ENCODE assay signal across 3 cellular contexts in genomic region chr1:243268284-243268653, GRCh38.
TF ChIP-seq lines count a peak whose summit lies in the region.

No MANE protein-coding gene starts in this region.

TF ChIP-seq in liver, 16 proteins besides CTCF, POLR2A, EP300 and RAD21:
- TF ChIP-seq JUND (IDR thresholded peaks at IDR 0.05) (peak; percentile 34 to 55), FOXA1 (IDR thresholded peaks at IDR 0.05) (no peak)

TF ChIP-seq in HepG2, 621 proteins besides CTCF, POLR2A, EP300 and RAD21:
- TF ChIP-seq ZNF253 (CRISPR knock-in tag; IDR thresholded peaks at IDR 0.05; ENCODE audit: borderline replicate concordance) = no peak
- TF ChIP-seq ZSCAN30 (CRISPR knock-in tag; IDR thresholded peaks at IDR 0.05) = no peak
- no peak for TF ChIP-seq ZNF256 (CRISPR knock-in tag; conservative IDR thresholded peaks at IDR 0.05)
- no peak for TF ChIP-seq ZFP82 (CRISPR knock-in tag; IDR thresholded peaks at IDR 0.05; ENCODE audit: borderline replicate concordance)
- TF ChIP-seq ZNF761 (CRISPR knock-in tag; conservative IDR thresholded peaks at IDR 0.05) = no peak
- no peak for TF ChIP-seq ZNF362 (CRISPR knock-in tag; IDR thresholded peaks at IDR 0.05; ENCODE audit: borderline replicate concordance)
- TF ChIP-seq ZFYVE20 (CRISPR knock-in tag; IDR thresholded peaks at IDR 0.05; ENCODE audit: borderline replicate concordance, low read depth) = no peak
- no peak for TF ChIP-seq ELF3 (CRISPR knock-in tag; IDR thresholded peaks at IDR 0.05)
- no peak for TF ChIP-seq ZNF7 (CRISPR knock-in tag; IDR thresholded peaks at IDR 0.05)
- TF ChIP-seq SAP130 (CRISPR knock-in tag; IDR thresholded peaks at IDR 0.05; ENCODE audit: low read depth) = no peak
- no peak for TF ChIP-seq DMTF1 (CRISPR knock-in tag; IDR thresholded peaks at IDR 0.05)
- TF ChIP-seq RFX5 (IDR thresholded peaks at IDR 0.05; ENCODE audit: low read depth, low read length) = no peak
- no peak for TF ChIP-seq SIN3B (IDR thresholded peaks at IDR 0.05; ENCODE audit: low read length)
- no peak for TF ChIP-seq PHF21A (CRISPR knock-in tag; IDR thresholded peaks at IDR 0.05)
- TF ChIP-seq ZNF101 (CRISPR knock-in tag; IDR thresholded peaks at IDR 0.05; ENCODE audit: borderline replicate concordance, low read depth) = no peak
- TF ChIP-seq ZNF512B (CRISPR knock-in tag; IDR thresholded peaks at IDR 0.05; ENCODE audit: borderline replicate concordance) = no peak
- no peak for TF ChIP-seq PREB (CRISPR knock-in tag; IDR thresholded peaks at IDR 0.05)
- TF ChIP-seq ARNT2 (CRISPR knock-in tag; IDR thresholded peaks at IDR 0.05; ENCODE audit: low read depth) = no peak
- TF ChIP-seq ARNT (IDR thresholded peaks at IDR 0.05) = no peak

TF ChIP-seq in K562, 482 proteins besides CTCF, POLR2A, EP300 and RAD21:
- TF ChIP-seq MGA (IDR thresholded peaks at IDR 0.05) (peak; percentile 2; the same call in 1 of the 2 replicates), ATF3 (IDR thresholded peaks at IDR 0.05) (peak; percentile 79), ATF3 (CRISPR knock-in tag; conservative IDR thresholded peaks at IDR 0.05) (no peak), CHAMP1 (IDR thresholded peaks at IDR 0.05) (0 out of 2 replicates have a peak, but pooled peaks have one; percentile 2), ZBED1 (IDR thresholded peaks at IDR 0.05) (no peak), POLR2B (IDR thresholded peaks at IDR 0.05; ENCODE audit: low read depth, partially characterized antibody) (no peak), SMARCA4 (IDR thresholded peaks at IDR 0.05) (0 out of 2 replicates have a peak, but pooled peaks have one; percentile 47), JUND (IDR thresholded peaks at IDR 0.05; ENCODE audit: borderline replicate concordance, low read depth, low read length) (peak; percentile 56; the same call in 1 of the 2 replicates), JUND (tag; IDR thresholded peaks at IDR 0.05; ENCODE audit: borderline replicate concordance, low read depth, low read length) (no peak), BRD4 (IDR thresholded peaks at IDR 0.05) (peak; percentile 5; the same call in 1 of the 2 replicates), ZNF583 (CRISPR knock-in tag; IDR thresholded peaks at IDR 0.05) (0 out of 2 replicates have a peak, but pooled peaks have one; percentile 16), ZBTB26 (CRISPR knock-in tag; IDR thresholded peaks at IDR 0.05) (no peak), FOXA3 (CRISPR knock-in tag; conservative IDR thresholded peaks at IDR 0.05 in 1 of 2, IDR thresholded peaks at IDR 0.05 in 1 of 2) (peak in 1 of 2 experiments; percentile 16; a peak in 1 of 4 replicates), FOSL1 (tag; conservative IDR thresholded peaks at IDR 0.05) (peak; percentile 90), ESRRA (IDR thresholded peaks at IDR 0.05; ENCODE audit: borderline replicate concordance, low read depth) (no peak), DPF2 (IDR thresholded peaks at IDR 0.05) (0 out of 2 replicates have a peak, but pooled peaks have one; percentile 40), TCF7L2 (IDR thresholded peaks at IDR 0.05; ENCODE audit: low read depth, low read length) (no peak), HNRNPLL (IDR thresholded peaks at IDR 0.05; ENCODE audit: low read depth, low read length, poor library complexity, severe bottlenecking) (no peak), SMARCC2 (IDR thresholded peaks at IDR 0.05; ENCODE audit: low read depth) (peak; percentile 23; the same call in 1 of the 2 replicates), ARID1B (IDR thresholded peaks at IDR 0.05) (peak; percentile 57), ZNF589 (CRISPR knock-in tag; IDR thresholded peaks at IDR 0.05; ENCODE audit: low read depth) (0 out of 2 replicates have a peak, but pooled peaks have one; percentile 12), CGGBP1 (CRISPR knock-in tag; IDR thresholded peaks at IDR 0.05) (no peak), ZNF75A (CRISPR knock-in tag; IDR thresholded peaks at IDR 0.05) (peak; percentile 27; the same call in 1 of the 2 replicates), HEY1 (CRISPR knock-in tag; IDR thresholded peaks at IDR 0.05; ENCODE audit: borderline replicate concordance) (no peak), POLR2H (tag; IDR thresholded peaks at IDR 0.05; ENCODE audit: low read depth) (0 out of 2 replicates have a peak, but pooled peaks have one; percentile 49)
